Comparison of ENCODE assay signal across 16 cellular contexts in the genomic region with DNA sequence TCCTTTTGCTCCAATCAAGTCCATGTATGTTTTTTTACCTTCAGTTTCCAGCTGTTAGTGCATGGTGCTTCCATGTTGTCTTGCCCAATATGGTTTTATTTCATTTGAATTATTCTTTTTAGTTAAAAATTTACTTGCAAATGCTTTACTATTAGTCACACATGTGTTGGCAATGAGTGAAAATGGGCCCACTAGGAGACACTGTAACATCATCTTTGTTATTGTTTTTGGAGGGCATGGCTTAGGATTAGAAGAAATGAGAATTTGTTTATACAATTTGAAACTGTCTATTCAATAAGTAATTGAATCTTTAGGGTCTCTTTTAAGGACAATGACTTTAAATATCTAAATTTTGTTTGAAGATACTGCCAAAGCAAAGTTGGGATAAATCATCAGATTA.
DNase-seq lines count a peak whose midpoint lies in the region; ATAC-seq and TF ChIP-seq lines count a peak whose summit lies in the region.
"Had no signal": no experiment of that assay in that cellular context is flagged by ENCODE, and none has a peak within 500 bp of the region (broad histone marks: within the 10 kb centered on the region; RNA-seq: fewer than 3 reads in every experiment).

No MANE protein-coding gene starts in this region.

- no peak; the same call in 1 of the 2 replicates for ATAC-seq in PC-3
- ATAC-seq in GM18867 (IDR thresholded peaks at IDR 0.05; ENCODE audit: unreplicated experiment), result no peak
- ATAC-seq in GM19351 (IDR thresholded peaks at IDR 0.05; ENCODE audit: unreplicated experiment), result no peak
- ATAC-seq: HepG2 had no signal

- H3K79me2 ChIP-seq in PC-3 (ENCODE audit: low read length), result no peaks in the 10 kb centered on the region

- H3K9me3 ChIP-seq in HEK293 (ENCODE audit: control insufficient read depth, insufficient read depth, low read depth, low read length) (no peaks in the 10 kb centered on the region), PC-3 (ENCODE audit: low read length) (no peaks in the 10 kb centered on the region)
- H3K9me3 ChIP-seq: sigmoid colon had no signal

- peaks cover 38% of the 10 kb centered on the region for H3K27me3 ChIP-seq in PC-3 (ENCODE audit: low read length)
- H3K27me3 ChIP-seq: sigmoid colon had no signal

- H3K4me3 ChIP-seq in HEK293 (ENCODE audit: low read depth, low read length) (no peak overlapping the region), PC-3 (ENCODE audit: low read length) (no peak overlapping the region)
- H3K4me3 ChIP-seq: sigmoid colon had no signal

- H2AFZ ChIP-seq in PC-3 (ENCODE audit: low read length), result no peak overlapping the region

- H3K36me3 ChIP-seq in HEK293 (ENCODE audit: control insufficient read depth in 2 of 2, insufficient read depth in 1 of 2, low read length in 2 of 2) (no peaks in the 10 kb centered on the region), PC-3 (ENCODE audit: low read depth, low read length) (no peaks in the 10 kb centered on the region)
- H3K36me3 ChIP-seq: sigmoid colon had no signal

- H3K27ac ChIP-seq in HEK293 (ENCODE audit: extremely low read depth, low read depth, low read length) (no peak overlapping the region), PC-3 (ENCODE audit: low read length) (no peak overlapping the region)
- H3K27ac ChIP-seq: sigmoid colon had no signal

- no peaks in the 10 kb centered on the region for H3K9me2 ChIP-seq in PC-3 (replicated peaks; ENCODE audit: low read length)

- H3F3A ChIP-seq in PC-3 (ENCODE audit: low read length, unreplicated experiment), result no peaks in the 10 kb centered on the region

- intact Hi-C loops in PC-3 (cut with micrococcal nuclease), result loop anchor here (5.0 kb wide), 1 partner anchor 107 kb away; no protein-coding TSS in a partner anchor

- H3K9ac ChIP-seq in PC-3 (ENCODE audit: low read length), result no peak overlapping the region

- CTCF ChIA-PET in HEK293 (lab: Yijun Ruan, JAX) (interaction anchor here (0.7 to 2.2 kb wide), 8 partner anchors 10 to 596 kb away, joined by 3 to 13 read pairs (median 3); no protein-coding TSS in a partner anchor), PC-3 (lab: Charles Lee) (no interaction called here)

- DNase-seq in COR-L47 (lab: John Stamatoyannopoulos, UW), result peak; percentile 29
- peak; percentile 22 for DNase-seq in PC-3
- DNase-seq in kidney tubule cell (ENCODE audit: low spot score), result peak; percentile 44
- DNase-seq in HCEC 1CT, result no peak
- DNase-seq in D341Med (ENCODE audit: low spot score), result no peak
- DNase-seq: activated B cell treated with CpG ODN at 0.5 μM for 24 hours; activated effector memory CD4-positive, alpha-beta T cell treated with anti-CD3 and anti-CD28 coated beads, Interleukin-2, amount 50 U/mL, for 16 hours; cerebellar nuclear complex; H7; NCI-H226; RPMI8226; sigmoid colon had no signal

- no peaks in the 10 kb centered on the region for H4K20me1 ChIP-seq in PC-3 (ENCODE audit: low read length)

- H3K4me2 ChIP-seq in PC-3 (ENCODE audit: low read length), result no peak overlapping the region

- POLR2A ChIA-PET in HEK293 (lab: Yijun Ruan, JAX), result no interaction called here
- POLR2A ChIA-PET in PC-3 (lab: Charles Lee; ENCODE audit: unreplicated experiment), result no interaction called here

- BruUV-seq in PC-3 (replicated peaks; lab: Mats Ljungman, UMichigan), result no TSS peak

- peaks cover 9% of the 10 kb centered on the region for H3K4me1 ChIP-seq in HEK293 (ENCODE audit: control insufficient read depth, insufficient read depth, low read length)
- no peaks in the 10 kb centered on the region for H3K4me1 ChIP-seq in PC-3 (ENCODE audit: insufficient read depth, low read length)
- H3K4me1 ChIP-seq: sigmoid colon had no signal

- TF ChIP-seq CTCF in HEK293 (tag by site-specific recombination; IDR thresholded peaks at IDR 0.05) (no peak), PC-3 (conservative IDR thresholded peaks at IDR 0.05; ENCODE audit: low read depth, low read length) (peak; percentile 42; the same call in 1 of the 2 replicates)

TF ChIP-seq in HEK293, 187 proteins besides CTCF, POLR2A, EP300 and RAD21:
- TF ChIP-seq ZNF654 (tag by site-specific recombination; IDR thresholded peaks at IDR 0.05; ENCODE audit: low read depth) (peak; percentile 57), WT1 (tag by site-specific recombination; IDR thresholded peaks at IDR 0.05) (no peak)

Comparison
In these comparisons a context has a peak if more than half of its experiments do, and no peak if none do; other contexts are left out.
1. DNase-seq: peak in COR-L47 (single experiment), PC-3 (single experiment) and kidney tubule cell (single experiment); none in HCEC 1CT (single experiment) and D341Med (single experiment).